ENCODE assay signal across 8 cellular contexts in genomic region chr9:137127301-137128157, GRCh38. TPM values are rescaled to one million over a fixed set of nuclear protein-coding genes. Genes with fewer than 3 reads are reported as not detected.
A peak's percentile ranks its signal among the peaks of the same experiment; 100 is the strongest.
DNase-seq lines count a peak whose midpoint lies in the region; ATAC-seq and TF ChIP-seq lines count a peak whose summit lies in the region.

No MANE protein-coding gene starts in this region.

- H3K9me3 ChIP-seq in right atrium auricular region = peaks cover 0 to 13% of the 10 kb centered on the region in 2 donors
- H3K9me3 ChIP-seq in testis = no peaks in the 10 kb centered on the region

- ATAC-seq in HG02798 (IDR thresholded peaks at IDR 0.05; ENCODE audit: poor library complexity, unreplicated experiment) (no peak), HG02678 (IDR thresholded peaks at IDR 0.05; ENCODE audit: unreplicated experiment) (no peak)

- peak overlapping the region; percentile 77 for H3K27ac ChIP-seq in HL-60 (replicated peaks)
- peak overlapping the region; percentile 26 to 45 for H3K27ac ChIP-seq in right atrium auricular region
- peak overlapping the region in 1 of 2 donors; percentile 45 for H3K27ac ChIP-seq in testis

- no peak for TF ChIP-seq CTCF in HL-60 (IDR thresholded peaks at IDR 0.05; ENCODE audit: insufficient read depth, low read length)
- TF ChIP-seq CTCF in right atrium auricular region (IDR thresholded peaks at IDR 0.05) = no peak
- TF ChIP-seq CTCF in testis (IDR thresholded peaks at IDR 0.05) = no peak

- H3K4me3 ChIP-seq in HL-60 (replicated peaks; ENCODE audit: insufficient read depth, low read length) (peak overlapping the region; percentile 87), right atrium auricular region (peak overlapping the region; percentile 12 to 38), testis (peak overlapping the region in 1 of 2 donors; percentile 72)

- no peak for TF ChIP-seq POLR2A in testis (IDR thresholded peaks at IDR 0.05)

- H3K36me3 ChIP-seq in right atrium auricular region = no peaks in the 10 kb centered on the region
- H3K36me3 ChIP-seq in testis (ENCODE audit: low read depth, missing control alignments) = no peaks in the 10 kb centered on the region

- intact Hi-C loops in testis (cut with DNase I; ENCODE audit: low total_unique reads) = no loop called here

- H3K4me1 ChIP-seq in right atrium auricular region = peaks cover 0 to 33% of the 10 kb centered on the region in 2 donors
- H3K4me1 ChIP-seq in testis = peaks cover 19% of the 10 kb centered on the region

- DNase-seq in 8988T (peak; percentile 42), HL-60 (ENCODE audit: low read depth in 1 of 2, low spot score in 1 of 2) (peak in 1 of 2 experiments; percentile 67), right atrium auricular region (ENCODE audit: low spot score) (no peak), testis (peak; percentile 49), activated gamma-delta T cell (lab: John Stamatoyannopoulos, UW) (no peak)
- peak; percentile 33 for DNase-seq in activated CD4-positive, alpha-beta T cell treated with anti-CD3 and anti-CD28 coated beads, Interleukin-2, amount 50 U/mL, for 1 hour

- 14 to 24% methylated on average over 24 of the region's 24 CpGs for WGBS in testis, 2 donors

- H3K27me3 ChIP-seq in HL-60 (ENCODE audit: insufficient read depth, poor library complexity, severe bottlenecking) (no peaks in the 10 kb centered on the region), right atrium auricular region (no peaks in the 10 kb centered on the region), testis (no peaks in the 10 kb centered on the region)

RNA-seq across cellular contexts. Expression of gene GRIN1, which starts 11.4 kb away (rescaled TPM):
- not detected for total RNA-seq in right atrium auricular region
- total RNA-seq in testis = 1 to 10 TPM; 1.5 to 3.8 TPM
- polyA plus RNA-seq in testis (ENCODE audit: insufficient read depth, low read depth, low replicate concordance) = 0.79 TPM

RNA-seq across cellular contexts. Expression of gene DPP7, which starts 13.0 kb away (rescaled TPM):
- 100 to 1,000 TPM; 165 to 188 TPM for total RNA-seq in right atrium auricular region
- total RNA-seq in testis = 100 to 1,000 TPM; 207 to 215 TPM
- 242 TPM for polyA plus RNA-seq in testis (ENCODE audit: insufficient read depth, low read depth, low replicate concordance)

RNA-seq across cellular contexts. Expression of gene MAN1B1, which starts 40.7 kb away (rescaled TPM):
- 10 to 100 TPM; 20.9 to 26.8 TPM for total RNA-seq in right atrium auricular region
- total RNA-seq in testis = 100 to 1,000 TPM; 122 to 124 TPM
- polyA plus RNA-seq in testis (ENCODE audit: insufficient read depth, low read depth, low replicate concordance) = 62.2 TPM

RNA-seq across cellular contexts. Expression of gene LRRC26, which starts 42.3 kb away (rescaled TPM):
- not detected for total RNA-seq in right atrium auricular region
- total RNA-seq in testis = 1 to 10 TPM; 2.4 to 5.1 TPM
- polyA plus RNA-seq in testis (ENCODE audit: insufficient read depth, low read depth, low replicate concordance) = not detected

RNA-seq across cellular contexts. Expression of gene TMEM210, which starts 44.3 kb away (rescaled TPM):
- total RNA-seq in right atrium auricular region (not detected), testis (10 to 100 TPM; 19.8 to 37.9 TPM)
- 83.2 TPM for polyA plus RNA-seq in testis (ENCODE audit: insufficient read depth, low read depth, low replicate concordance)

Comparison
In these comparisons a context has a peak if more than half of its experiments do, and no peak if none do; other contexts are left out.
1. DNase-seq: peak in 8988T (single experiment), activated CD4-positive, alpha-beta T cell treated with anti-CD3 and anti-CD28 coated beads, Interleukin-2, amount 50 U/mL, for 1 hour (single experiment) and testis (single experiment); none in right atrium auricular region (single experiment) and activated gamma-delta T cell (single experiment).
2. RNA of gene MAN1B1, which starts 40.7 kb away (total RNA-seq): 122 to 124 TPM in testis; 20.9 to 26.8 TPM in right atrium auricular region; every median in the first group is over 4 times any median in the second.